ENCODE assay signal across 21 cellular contexts in genomic region chr18:49632588-49632987, GRCh38.
"Had no signal": no experiment of that assay in that cellular context is flagged by ENCODE, and none has a peak within 500 bp of the region (broad histone marks: within the 10 kb centered on the region; RNA-seq: fewer than 3 reads in every experiment).

No MANE protein-coding gene starts in this region.

- H3K9ac ChIP-seq: parathyroid adenoma had no signal

- H3K27ac Mint-ChIP-seq: activated CD8-positive, alpha-beta T cell treated with anti-CD3 and anti-CD28 coated beads, Interleukin-2, amount 10 ng/mL, durations not matched to agents 7 days and 5 days; activated naive CD8-positive, alpha-beta T cell treated with anti-CD3 and anti-CD28 coated beads, Interleukin-2, amount 50 U/mL, for 24 hours; activated T-helper 1 cell treated with anti-CD3 and anti-CD28 coated beads, Interleukin-12 subunit alpha, Interleukin-12 subunit beta, Interleukin-2, Interleukin-4 antibody, amounts not matched to agents 30 ng/mL and 10 ng/mL and 1 ng/mL, durations not matched to agents 14 hours and 24 hours and 36 hours; natural killer cell treated with Interleukin-12 subunit alpha and Interleukin-12 subunit beta and Interleukin-15 and Interleukin-18, amount 100 ng/mL, for 72 hours; T-helper 2 cell treated with Interferon-gamma antibody and Interleukin-4, amounts not matched to agents 5 μg/mL and 100 μg/mL, for 36 hours had no signal

- H3K4me3 ChIP-seq: body of pancreas, left lung had no signal

- H3K4me1 ChIP-seq: foreskin keratinocyte, left lung, parathyroid adenoma had no signal

- DNase-seq: activated CD4-positive, alpha-beta T cell treated with anti-CD3 and anti-CD28 coated beads for 1 hour; activated CD4-positive, alpha-beta T cell treated with anti-CD3 and anti-CD28 coated beads, Interleukin-2, amount 50 U/mL, for 1 hour; activated CD8-positive, alpha-beta T cell treated with anti-CD3 and anti-CD28 coated beads, Interleukin-2, amount 10 ng/mL, durations not matched to agents 7 days and 5 days; activated gamma-delta T cell; activated naive CD4-positive, alpha-beta T cell treated with anti-CD3 and anti-CD28 coated beads, Interleukin-2, amount 50 U/mL, for 16 hours; activated naive CD8-positive, alpha-beta T cell treated with anti-CD3 and anti-CD28 coated beads, Interleukin-2, amount 50 U/mL, for 24 hours; body of pancreas; caudate nucleus; dermis blood vessel endothelial cell; effector CD8-positive, alpha-beta T cell; foreskin keratinocyte; kidney; left lung; nucleus accumbens; stimulated activated CD4-positive, alpha-beta T cell treated with anti-CD3 and anti-CD28 coated beads, Interleukin-4, amount 100 ng/mL, for 1 hour; stimulated activated naive CD4-positive, alpha-beta T cell had no signal

- H3K79me2 ChIP-seq: parathyroid adenoma had no signal

- H2AFZ ChIP-seq: parathyroid adenoma had no signal

- H3K9me3 ChIP-seq: body of pancreas, left lung had no signal

- H3K27me3 ChIP-seq: body of pancreas, foreskin keratinocyte, left lung had no signal

- FAIRE-seq: kidney, TTC549 had no signal

- H3K9me3 Mint-ChIP-seq: activated naive CD8-positive, alpha-beta T cell treated with anti-CD3 and anti-CD28 coated beads, Interleukin-2, amount 50 U/mL, for 24 hours; activated T-helper 1 cell treated with anti-CD3 and anti-CD28 coated beads, Interleukin-12 subunit alpha, Interleukin-12 subunit beta, Interleukin-2, Interleukin-4 antibody, amounts not matched to agents 30 ng/mL and 10 ng/mL and 1 ng/mL, durations not matched to agents 14 hours and 24 hours and 36 hours; natural killer cell treated with Interleukin-12 subunit alpha and Interleukin-12 subunit beta and Interleukin-15 and Interleukin-18, amount 100 ng/mL, for 72 hours; T-helper 2 cell treated with Interferon-gamma antibody and Interleukin-4, amounts not matched to agents 5 μg/mL and 100 μg/mL, for 36 hours had no signal

- H3K36me3 Mint-ChIP-seq: natural killer cell treated with Interleukin-12 subunit alpha and Interleukin-12 subunit beta and Interleukin-15 and Interleukin-18, amount 100 ng/mL, for 72 hours had no signal

- H3K4me3 Mint-ChIP-seq: activated CD8-positive, alpha-beta T cell treated with anti-CD3 and anti-CD28 coated beads, Interleukin-2, amount 10 ng/mL, durations not matched to agents 7 days and 5 days; activated naive CD8-positive, alpha-beta T cell treated with anti-CD3 and anti-CD28 coated beads, Interleukin-2, amount 50 U/mL, for 24 hours; activated T-helper 1 cell treated with anti-CD3 and anti-CD28 coated beads, Interleukin-12 subunit alpha, Interleukin-12 subunit beta, Interleukin-2, Interleukin-4 antibody, amounts not matched to agents 30 ng/mL and 10 ng/mL and 1 ng/mL, durations not matched to agents 14 hours and 24 hours and 36 hours; natural killer cell treated with Interleukin-12 subunit alpha and Interleukin-12 subunit beta and Interleukin-15 and Interleukin-18, amount 100 ng/mL, for 72 hours; T-helper 2 cell treated with Interferon-gamma antibody and Interleukin-4, amounts not matched to agents 5 μg/mL and 100 μg/mL, for 36 hours had no signal

- H3K36me3 ChIP-seq: left lung had no signal

- H3K27ac ChIP-seq: body of pancreas, foreskin keratinocyte, left lung, parathyroid adenoma had no signal

- H3K4me1 Mint-ChIP-seq: activated naive CD8-positive, alpha-beta T cell treated with anti-CD3 and anti-CD28 coated beads, Interleukin-2, amount 50 U/mL, for 24 hours had no signal

- ATAC-seq: activated CD8-positive, alpha-beta T cell treated with anti-CD3 and anti-CD28 coated beads, Interleukin-2, amount 10 ng/mL, durations not matched to agents 7 days and 5 days; activated naive CD8-positive, alpha-beta T cell treated with anti-CD3 and anti-CD28 coated beads, Interleukin-2, amount 50 U/mL, for 24 hours; body of pancreas; foreskin keratinocyte; left lung; natural killer cell treated with Interleukin-12 subunit alpha and Interleukin-12 subunit beta and Interleukin-15 and Interleukin-18, amount 100 ng/mL, for 72 hours had no signal
